Comparison of ENCODE assay signal across 15 cellular contexts in the genomic region with DNA sequence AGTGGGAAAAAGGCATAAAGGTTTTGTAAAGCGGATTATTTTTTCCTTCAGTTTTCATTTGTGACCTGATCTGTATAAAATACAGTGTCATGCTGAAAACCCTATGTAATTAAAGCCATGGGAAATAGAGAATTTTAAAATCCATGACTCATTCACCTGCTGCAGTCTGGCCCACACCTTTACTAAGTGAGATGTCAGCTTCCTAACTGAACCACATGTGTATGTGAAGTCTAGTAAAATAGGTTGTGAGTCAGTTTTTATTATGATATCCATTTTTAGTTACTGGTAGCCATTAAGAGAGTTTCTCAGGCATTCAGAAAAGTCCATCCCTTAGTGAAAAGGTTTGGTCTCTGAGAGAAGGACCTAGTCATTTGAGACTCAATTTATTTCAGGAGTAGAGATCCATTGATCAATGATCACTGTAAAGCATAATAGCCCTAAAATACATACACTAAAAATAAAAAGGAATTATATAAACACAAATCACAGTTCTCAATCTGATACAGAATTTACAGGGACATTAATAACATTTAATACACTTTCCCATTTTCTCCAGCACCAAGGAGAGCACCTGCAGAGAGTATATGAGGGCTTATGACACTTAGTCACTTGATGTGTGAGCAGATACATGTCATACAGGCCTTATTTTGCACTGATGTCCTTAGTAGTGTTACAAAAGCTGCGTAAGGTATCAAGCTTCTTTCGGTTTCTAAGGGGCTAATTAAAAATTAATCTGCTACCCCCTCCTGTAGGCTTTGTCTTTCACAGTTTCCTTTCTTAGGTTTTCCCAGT.
DNase-seq lines count a peak whose midpoint lies in the region; ATAC-seq, FAIRE-seq and TF ChIP-seq lines count a peak whose summit lies in the region.
"Had no signal": no experiment of that assay in that cellular context is flagged by ENCODE, and none has a peak within 500 bp of the region (broad histone marks: within the 10 kb centered on the region; RNA-seq: fewer than 3 reads in every experiment).

No MANE protein-coding gene starts in this region.

- peaks cover 1% of the 10 kb centered on the region for H3K9me3 Mint-ChIP-seq in activated CD4-positive, alpha-beta T cell treated with anti-CD3 and anti-CD28 coated beads for 36 hours (ENCODE audit: low read depth)

- H3K27me3 Mint-ChIP-seq in activated CD4-positive, alpha-beta T cell treated with anti-CD3 and anti-CD28 coated beads for 36 hours: no peaks in the 10 kb centered on the region

- no peak overlapping the region for H3K4me3 Mint-ChIP-seq in activated CD4-positive, alpha-beta T cell treated with anti-CD3 and anti-CD28 coated beads for 36 hours
- H3K4me3 Mint-ChIP-seq: neural progenitor cell had no signal

- CTCF ChIA-PET in activated CD4-positive, alpha-beta T cell treated with anti-CD3 and anti-CD28 coated beads for 36 hours (lab: Charles Lee): no interaction called here

- H3K4me3 ChIP-seq in bronchial epithelial cell (ENCODE audit: low read depth, low read length) (no peak overlapping the region), retinal pigment epithelial cell (ENCODE audit: low read length) (no peak overlapping the region)
- H3K4me3 ChIP-seq: body of pancreas, neural progenitor cell had no signal

- H3K27ac Mint-ChIP-seq in activated CD4-positive, alpha-beta T cell treated with anti-CD3 and anti-CD28 coated beads for 36 hours: no peak overlapping the region
- H3K27ac Mint-ChIP-seq: neural progenitor cell had no signal

- POLR2A ChIA-PET in activated CD4-positive, alpha-beta T cell treated with anti-CD3 and anti-CD28 coated beads for 36 hours (lab: Charles Lee): interaction anchor here (0.7 kb wide), 1 partner anchor 14 kb away, joined by 4 read pairs; no protein-coding TSS in a partner anchor

- H3K27me3 ChIP-seq in bronchial epithelial cell (ENCODE audit: control insufficient read depth, insufficient read depth, low read length): no peaks in the 10 kb centered on the region
- H3K27me3 ChIP-seq: body of pancreas, neural progenitor cell had no signal

- FAIRE-seq in bronchial epithelial cell (lab: Jason Lieb, UNC): no peak
- no peak for FAIRE-seq in D721Med (lab: Jason Lieb, UNC)
- FAIRE-seq: islet of Langerhans had no signal

- ATAC-seq in activated CD4-positive, alpha-beta T cell treated with anti-CD3 and anti-CD28 coated beads for 36 hours: peak; percentile 30
- ATAC-seq in HG03520 (IDR thresholded peaks at IDR 0.05; ENCODE audit: unreplicated experiment) (peak; percentile 56), GM21447 (IDR thresholded peaks at IDR 0.05; ENCODE audit: unreplicated experiment) (no peak)
- ATAC-seq: body of pancreas had no signal

- H3K4me1 Mint-ChIP-seq in activated CD4-positive, alpha-beta T cell treated with anti-CD3 and anti-CD28 coated beads for 36 hours: peaks cover 19% of the 10 kb centered on the region
- H3K4me1 Mint-ChIP-seq: neural progenitor cell had no signal

- H3K36me3 Mint-ChIP-seq in activated CD4-positive, alpha-beta T cell treated with anti-CD3 and anti-CD28 coated beads for 36 hours (ENCODE audit: low read depth): peaks cover 33% of the 10 kb centered on the region

- TF ChIP-seq CTCF in bronchial epithelial cell (IDR thresholded peaks at IDR 0.05; ENCODE audit: insufficient read depth, low read length, severe bottlenecking) (no peak), retinal pigment epithelial cell (conservative IDR thresholded peaks at IDR 0.05; ENCODE audit: low read depth, low read length) (no peak), D721Med (IDR thresholded peaks at IDR 0.05; ENCODE audit: insufficient read depth, missing control alignments) (no peak)

- peaks cover 1% of the 10 kb centered on the region for H3K36me3 ChIP-seq in bronchial epithelial cell (ENCODE audit: control insufficient read depth, insufficient read depth, low read length)

- DNase-seq in activated CD4-positive, alpha-beta T cell treated with anti-CD3 and anti-CD28 coated beads for 36 hours: no peak
- DNase-seq in activated CD4-positive, alpha-beta T cell treated with anti-CD3 and anti-CD28 coated beads for 4 hours: no peak
- DNase-seq in bronchial epithelial cell (ENCODE audit: low read depth) (peak; percentile 66), retinal pigment epithelial cell (ENCODE audit: low read depth) (peak; percentile 9), NCI-H2081 (lab: John Stamatoyannopoulos, UW) (no peak), D721Med (ENCODE audit: insufficient read length, low spot score) (no peak)
- DNase-seq: activated CD8-positive, alpha-beta memory T cell treated with anti-CD3 and anti-CD28 coated beads, Interleukin-2, amount 50 U/mL, for 48 hours; body of pancreas; NCI-H2029 treated with DMSO at 0.1 percent for 48 hours; OCI-M1; T-helper 9 cell had no signal

- intact Hi-C loops in activated CD4-positive, alpha-beta T cell treated with anti-CD3 and anti-CD28 coated beads for 36 hours (cut with DNase I, micrococcal nuclease): no loop called here

Comparison
In these comparisons a context has a peak if more than half of its experiments do, and no peak if none do; other contexts are left out.
1. DNase-seq: peak in bronchial epithelial cell (single experiment) and retinal pigment epithelial cell (single experiment); none in activated CD4-positive, alpha-beta T cell treated with anti-CD3 and anti-CD28 coated beads for 36 hours (single experiment), activated CD4-positive, alpha-beta T cell treated with anti-CD3 and anti-CD28 coated beads for 4 hours (0 of 2), NCI-H2081 (0 of 2) and D721Med (single experiment).